9 cellular contexts compared by ENCODE assay signal in the genomic region with DNA sequence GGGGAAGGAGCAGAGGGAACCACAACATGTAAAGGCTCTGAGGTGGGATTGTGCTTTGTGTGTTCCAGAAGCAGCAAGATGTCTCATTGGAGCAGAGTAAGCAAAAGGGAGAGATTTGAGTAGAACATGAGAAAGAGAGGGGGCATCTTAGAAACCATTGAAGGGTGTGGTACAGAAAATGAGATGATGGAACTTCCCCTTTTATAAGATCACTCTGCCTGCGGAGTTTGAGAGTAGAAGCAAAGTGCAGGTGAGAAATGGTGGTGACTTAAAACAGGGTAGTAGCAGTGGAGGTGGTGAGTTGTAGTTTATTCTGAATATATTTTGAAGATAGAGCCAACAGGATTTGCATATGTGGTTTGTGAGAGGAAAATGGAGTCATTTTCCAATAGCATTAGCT. TPM values are rescaled to one million over a fixed set of nuclear protein-coding genes. Genes with fewer than 3 reads are reported as not detected.
DNase-seq lines count a peak whose midpoint lies in the region; ATAC-seq lines count a peak whose summit lies in the region.
"Had no signal": no experiment of that assay in that cellular context is flagged by ENCODE, and none has a peak within 500 bp of the region (broad histone marks: within the 10 kb centered on the region; RNA-seq: fewer than 3 reads in every experiment).

No MANE protein-coding gene starts in this region.

- H3K27me3 Mint-ChIP-seq in activated T-helper 17 cell treated with anti-CD3 and anti-CD28 coated beads, Interleukin-2, amount 50 U/mL, for 72 hours, result no peaks in the 10 kb centered on the region

- ATAC-seq in GM18498 (IDR thresholded peaks at IDR 0.05; ENCODE audit: unreplicated experiment) (peak; percentile 78), GM19467 (IDR thresholded peaks at IDR 0.05; ENCODE audit: unreplicated experiment) (peak; percentile 64), HG03135 (IDR thresholded peaks at IDR 0.05; ENCODE audit: unreplicated experiment) (peak; percentile 56), HG03460 (IDR thresholded peaks at IDR 0.05; ENCODE audit: unreplicated experiment) (no peak), HG02763 (IDR thresholded peaks at IDR 0.05; ENCODE audit: unreplicated experiment) (no peak)
- peak; percentile 31 for ATAC-seq in activated T-helper 17 cell treated with anti-CD3 and anti-CD28 coated beads, Interleukin-2, amount 50 U/mL, for 72 hours (replicated peaks)

- H3K4me1 Mint-ChIP-seq in activated T-helper 17 cell treated with anti-CD3 and anti-CD28 coated beads, Interleukin-2, amount 50 U/mL, for 72 hours, result peaks cover 35% of the 10 kb centered on the region

- H3K9me3 Mint-ChIP-seq in activated T-helper 17 cell treated with anti-CD3 and anti-CD28 coated beads, Interleukin-2, amount 50 U/mL, for 72 hours, result no peaks in the 10 kb centered on the region

- H3K27ac Mint-ChIP-seq in activated T-helper 17 cell treated with anti-CD3 and anti-CD28 coated beads, Interleukin-2, amount 50 U/mL, for 72 hours, result peak overlapping the region; percentile 1

- DNase-seq in NCI-H1417 treated with DMSO at 0.1 percent for 48 hours (lab: John Stamatoyannopoulos, UW) (no peak), NCI-H1694 (lab: John Stamatoyannopoulos, UW) (no peak)
- DNase-seq: retina had no signal

- no peaks in the 10 kb centered on the region for H3K36me3 Mint-ChIP-seq in activated T-helper 17 cell treated with anti-CD3 and anti-CD28 coated beads, Interleukin-2, amount 50 U/mL, for 72 hours (ENCODE audit: low read depth)

- no peak overlapping the region for H3K4me3 Mint-ChIP-seq in activated T-helper 17 cell treated with anti-CD3 and anti-CD28 coated beads, Interleukin-2, amount 50 U/mL, for 72 hours

RNA-seq across cellular contexts. Expression of gene FBXO34, which starts 56.0 kb away (rescaled TPM):
- total RNA-seq in activated T-helper 17 cell treated with anti-CD3 and anti-CD28 coated beads, Interleukin-2, amount 50 U/mL, for 72 hours, result 10 to 100 TPM; 16.3 to 30.1 TPM

Comparison
In these comparisons a context has a peak if more than half of its experiments do, and no peak if none do; other contexts are left out.
1. ATAC-seq: peak in GM18498 (single experiment), GM19467 (single experiment), HG03135 (single experiment) and activated T-helper 17 cell treated with anti-CD3 and anti-CD28 coated beads, Interleukin-2, amount 50 U/mL, for 72 hours (single experiment); none in HG03460 (single experiment) and HG02763 (single experiment).